In genomic region chr7:141335164-141335563, GRCh38 we compare ENCODE assay signal across 21 cellular contexts.
"Had no signal": no experiment of that assay in that cellular context is flagged by ENCODE, and none has a peak within 500 bp of the region (broad histone marks: within the 10 kb centered on the region; RNA-seq: fewer than 3 reads in every experiment).

No MANE protein-coding gene starts in this region.

- H3K36me3 ChIP-seq: pancreas, thyroid gland, uterus had no signal

- H3K27ac Mint-ChIP-seq: dendritic cell treated with granulocyte-macrophage colony-stimulating factor and Interleukin-4, amounts not matched to agents 40 ng/mL and 50 ng/mL, for 4 days; effector memory CD8-positive, alpha-beta T cell; nephron; progenitor cell of endocrine pancreas; type B pancreatic cell had no signal

- H3K4me1 ChIP-seq: foreskin keratinocyte, pancreas, thyroid gland, uterus had no signal

- H3K36me3 Mint-ChIP-seq: naive B cell, type B pancreatic cell had no signal

- DNase-seq: effector memory CD8-positive, alpha-beta T cell; erythroblast; foreskin keratinocyte; kidney; left colon; left ventricle myocardium superior; mesenchymal stem cell; naive B cell; occipital lobe; pancreas; right cardiac atrium; stimulated activated CD4-positive, alpha-beta T cell treated with anti-CD3 and anti-CD28 coated beads, Interleukin-2, amount 100 ng/mL, for 48 hours; stimulated activated naive CD4-positive, alpha-beta T cell treated with Interleukin-2 at 50 U/mL for 16 hours; thyroid gland; uterus had no signal

- H3K9me3 ChIP-seq: pancreas, thyroid gland, uterus had no signal

- H3K9me3 Mint-ChIP-seq: effector memory CD8-positive, alpha-beta T cell; nephron; type B pancreatic cell had no signal

- H3K27ac ChIP-seq: foreskin keratinocyte, pancreas, thyroid gland, uterus had no signal

- H3K27me3 Mint-ChIP-seq: dendritic cell treated with granulocyte-macrophage colony-stimulating factor and Interleukin-4, amounts not matched to agents 40 ng/mL and 50 ng/mL, for 4 days; type B pancreatic cell had no signal

- ATAC-seq: effector memory CD8-positive, alpha-beta T cell; foreskin keratinocyte; left colon; left ventricle myocardium superior; pancreas; right cardiac atrium had no signal

- H3K4me3 ChIP-seq: lung, pancreas, smooth muscle cell, thyroid gland, uterus had no signal

- H3K4me1 Mint-ChIP-seq: naive B cell, nephron had no signal

- H3K27me3 ChIP-seq: foreskin keratinocyte, pancreas, thyroid gland, uterus had no signal

- H3K4me3 Mint-ChIP-seq: dendritic cell treated with granulocyte-macrophage colony-stimulating factor and Interleukin-4, amounts not matched to agents 40 ng/mL and 50 ng/mL, for 4 days; effector memory CD8-positive, alpha-beta T cell; naive B cell; nephron; type B pancreatic cell had no signal
